16 cellular contexts compared by ENCODE assay signal in the genomic region with DNA sequence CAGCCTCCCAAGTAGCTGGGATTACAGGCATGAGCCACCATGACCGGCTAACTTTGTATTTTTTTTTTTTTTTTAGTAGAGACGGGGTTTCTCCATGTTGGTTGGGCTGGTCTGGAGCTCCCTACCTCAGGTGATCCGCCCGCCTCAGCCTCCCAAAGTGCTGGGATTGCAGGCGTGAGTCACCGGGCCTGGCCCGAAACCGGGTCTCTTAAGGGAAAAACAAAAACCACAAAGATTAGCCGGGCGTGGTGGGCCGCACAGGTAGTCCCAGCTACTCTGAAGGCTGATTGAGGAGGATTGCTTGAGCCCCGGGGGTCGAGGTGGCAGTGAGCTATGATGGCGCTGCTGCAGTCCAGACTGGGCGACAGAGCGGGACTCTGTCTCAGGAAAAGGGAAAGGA.
"Had no signal": no experiment of that assay in that cellular context is flagged by ENCODE, and none has a peak within 500 bp of the region (broad histone marks: within the 10 kb centered on the region; RNA-seq: fewer than 3 reads in every experiment).

No MANE protein-coding gene starts in this region.

- H3K36me3 ChIP-seq: neural progenitor cell, pancreas had no signal

- H3K9ac ChIP-seq: neural progenitor cell had no signal

- H3K9me3 ChIP-seq: pancreas had no signal

- H3K4me3 Mint-ChIP-seq: dendritic cell treated with granulocyte-macrophage colony-stimulating factor and Interleukin-4, amounts not matched to agents 40 ng/mL and 50 ng/mL, for 4 days; effector memory CD8-positive, alpha-beta T cell; natural killer cell treated with Interleukin-12 subunit alpha and Interleukin-12 subunit beta and Interleukin-15 and Interleukin-18, amount 100 ng/mL, for 72 hours; neural progenitor cell had no signal

- H3K27me3 ChIP-seq: neural progenitor cell, pancreas had no signal

- H3K27ac Mint-ChIP-seq: dendritic cell treated with granulocyte-macrophage colony-stimulating factor and Interleukin-4, amounts not matched to agents 40 ng/mL and 50 ng/mL, for 4 days; effector memory CD8-positive, alpha-beta T cell; natural killer cell treated with Interleukin-12 subunit alpha and Interleukin-12 subunit beta and Interleukin-15 and Interleukin-18, amount 100 ng/mL, for 72 hours; neural progenitor cell; progenitor cell of endocrine pancreas had no signal

- H3K27ac ChIP-seq: neural progenitor cell, pancreas had no signal

- H3K4me3 ChIP-seq: neural progenitor cell, pancreas had no signal

- H3K4me1 ChIP-seq: neural progenitor cell, pancreas had no signal

- H3K9me3 Mint-ChIP-seq: effector memory CD8-positive, alpha-beta T cell; natural killer cell treated with Interleukin-12 subunit alpha and Interleukin-12 subunit beta and Interleukin-15 and Interleukin-18, amount 100 ng/mL, for 72 hours had no signal

- ATAC-seq: effector memory CD8-positive, alpha-beta T cell; left lobe of liver; natural killer cell treated with Interleukin-12 subunit alpha and Interleukin-12 subunit beta and Interleukin-15 and Interleukin-18, amount 100 ng/mL, for 72 hours; pancreas; right cardiac atrium had no signal

- H3K36me3 Mint-ChIP-seq: natural killer cell treated with Interleukin-12 subunit alpha and Interleukin-12 subunit beta and Interleukin-15 and Interleukin-18, amount 100 ng/mL, for 72 hours had no signal

- H3K27me3 Mint-ChIP-seq: effector memory CD8-positive, alpha-beta T cell; progenitor cell of endocrine pancreas had no signal

- DNase-seq: effector memory CD8-positive, alpha-beta T cell; foreskin melanocyte; head of caudate nucleus; hippocampal formation; midbrain; occipital lobe; pancreas; right cardiac atrium; small intestine; stimulated activated CD4-positive, alpha-beta T cell treated with anti-CD3 and anti-CD28 coated beads, Interleukin-2, amount 100 ng/mL, for 48 hours; stimulated activated naive CD4-positive, alpha-beta T cell treated with Interleukin-2 at 50 U/mL for 16 hours had no signal

- H3K4me2 ChIP-seq: neural progenitor cell had no signal
